In the genomic region with DNA sequence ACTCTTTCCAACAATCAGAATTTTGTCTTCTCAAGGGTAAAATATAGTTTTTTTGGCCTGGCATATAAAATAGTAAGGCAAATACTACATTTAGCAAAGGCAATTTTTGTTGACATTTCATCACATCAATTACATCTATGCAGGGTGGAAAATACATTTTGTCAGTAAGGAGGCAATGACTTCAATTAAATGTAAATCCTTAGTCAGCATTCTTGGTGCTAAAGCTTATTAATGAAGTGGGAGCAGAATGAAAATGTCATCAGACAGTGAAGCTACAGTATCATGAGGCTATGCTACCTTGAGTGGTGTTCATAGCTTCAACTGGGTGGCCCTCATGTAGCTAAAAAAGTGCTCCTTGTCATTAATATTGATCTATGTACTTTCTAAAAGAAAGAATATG, we compare ENCODE assay signal across 33 cellular contexts. TPM values are rescaled to one million over a fixed set of nuclear protein-coding genes. Genes with fewer than 3 reads are reported as not detected.
"Had no signal": no experiment of that assay in that cellular context is flagged by ENCODE, and none has a peak within 500 bp of the region (broad histone marks: within the 10 kb centered on the region; RNA-seq: fewer than 3 reads in every experiment).

No MANE protein-coding gene starts in this region.

- H3K4me3 ChIP-seq: neural progenitor cell, ovary, psoas muscle, skin epidermis, smooth muscle cell, spleen, thoracic aorta, thyroid gland, tibial nerve, upper lobe of left lung, vagina had no signal

- H3K4me2 ChIP-seq: neural progenitor cell, smooth muscle cell had no signal

- FAIRE-seq: urothelium cell line had no signal

- H3K9ac ChIP-seq: neural progenitor cell, parathyroid adenoma had no signal

- H3K79me2 ChIP-seq: parathyroid adenoma had no signal

- H3K27me3 ChIP-seq: neural progenitor cell, ovary, thyroid gland, upper lobe of left lung, vagina had no signal

- H3K36me3 ChIP-seq: neural progenitor cell, ovary, spleen, thoracic aorta, thyroid gland, tibial nerve, upper lobe of left lung, vagina had no signal

- DNase-seq: naive thymus-derived CD8-positive, alpha-beta T cell; occipital lobe; ovary; posterior cingulate gyrus; psoas muscle; right cardiac atrium; spleen; stimulated activated CD4-positive, alpha-beta T cell treated with anti-CD3 and anti-CD28 coated beads, Interleukin-12 subunit alpha, Interleukin-12 subunit beta, amount 100 ng/mL, for 4 hours; stimulated activated CD4-positive, alpha-beta T cell treated with anti-CD3 and anti-CD28 coated beads, Interleukin-1b, Interleukin-23, amount 100 ng/mL, for 48 hours; stimulated activated CD4-positive, alpha-beta T cell treated with anti-CD3 and anti-CD28 coated beads, Interleukin-4, amount 100 ng/mL, for 1 hour; stimulated activated CD4-positive, alpha-beta T cell treated with anti-CD3 and anti-CD28 coated beads, Interleukin-4, amount 100 ng/mL, for 4 hours; stimulated activated CD8-positive, alpha-beta memory T cell treated with anti-CD3 and anti-CD28 coated beads, Interleukin-4, amount 100 ng/mL, for 48 hours; stimulated activated naive CD4-positive, alpha-beta T cell; stimulated activated naive CD8-positive, alpha-beta T cell treated with anti-CD3 and anti-CD28 coated beads, Interleukin-15, amount 100 ng/mL, for 72 hours; stimulated activated naive CD8-positive, alpha-beta T cell treated with anti-CD3 and anti-CD28 coated beads, Interleukin-15, Interleukin-2, amounts not matched to agents 100 U/mL and 50 U/mL, for 24 hours; substantia nigra; thyroid gland; trophoblast cell; upper lobe of left lung had no signal

- H3K9me3 ChIP-seq: ovary, psoas muscle, spleen, thoracic aorta, thyroid gland, tibial nerve, upper lobe of left lung, vagina had no signal

- ATAC-seq: naive thymus-derived CD8-positive, alpha-beta T cell; natural killer cell treated with Interleukin-12 subunit alpha and Interleukin-12 subunit beta and Interleukin-15 and Interleukin-18, amount 100 ng/mL, for 72 hours; psoas muscle; right cardiac atrium; sciatic nerve; stimulated activated memory B cell treated with anti-CD40 and anti-IgM and Interleukin-4, amounts not matched to agents 10 μg/mL and 1 μg/mL and 100 μg/mL, for 72 hours; stimulated activated naive CD8-positive, alpha-beta T cell treated with anti-CD3 and anti-CD28 coated beads, Interleukin-15, amount 100 ng/mL, for 72 hours; stimulated activated naive CD8-positive, alpha-beta T cell treated with anti-CD3 and anti-CD28 coated beads, Interleukin-15, Interleukin-2, amounts not matched to agents 100 U/mL and 50 U/mL, for 24 hours had no signal

- H3K4me1 ChIP-seq: neural progenitor cell, parathyroid adenoma, psoas muscle, spleen, thyroid gland, tibial nerve, upper lobe of left lung, vagina had no signal

- H2AFZ ChIP-seq: neural progenitor cell, parathyroid adenoma had no signal

- H3K27ac ChIP-seq: neural progenitor cell, ovary, parathyroid adenoma, psoas muscle, skin epidermis, spleen, thoracic aorta, thyroid gland, tibial nerve, upper lobe of left lung, vagina had no signal

RNA-seq across cellular contexts. Expression of gene LRRTM3, which starts 8.9 kb away (rescaled TPM):
- total RNA-seq: naive thymus-derived CD8-positive, alpha-beta T cell; natural killer cell treated with Interleukin-12 subunit alpha and Interleukin-12 subunit beta and Interleukin-15 and Interleukin-18, amount 100 ng/mL, for 72 hours; osteoblast; progenitor cell of endocrine pancreas; psoas muscle; renal cortical epithelial cell; right cardiac atrium; smooth muscle cell; spleen; thyroid gland; upper lobe of left lung had no signal
- polyA plus RNA-seq: naive thymus-derived CD8-positive, alpha-beta T cell; smooth muscle cell; spleen had no signal
